ENCODE assay signal across 17 cellular contexts in genomic region chr7:74063646-74064045, GRCh38. TPM values are rescaled to one million over a fixed set of nuclear protein-coding genes. Genes with fewer than 3 reads are reported as not detected.
"Had no signal": no experiment of that assay in that cellular context is flagged by ENCODE, and none has a peak within 500 bp of the region (broad histone marks: within the 10 kb centered on the region; RNA-seq: fewer than 3 reads in every experiment).

No MANE protein-coding gene starts in this region.

- FAIRE-seq: frontal cortex had no signal

- H3K9me3 Mint-ChIP-seq: activated CD4-positive, alpha-beta T cell treated with anti-CD3 and anti-CD28 coated beads, Interleukin-2, amount 10 ng/mL, durations not matched to agents 24 days and 14 days; activated naive CD8-positive, alpha-beta T cell treated with anti-CD3 and anti-CD28 coated beads, Interleukin-2, amount 10 ng/mL, durations not matched to agents 7 days and 5 days; stimulated activated naive B cell treated with anti-CD40 and anti-IgM and Interleukin-4, amounts not matched to agents 10 μg/mL and 1 μg/mL and 100 μg/mL, for 72 hours; type B pancreatic cell had no signal

- H3K4me3 ChIP-seq: heart left ventricle, lung had no signal

- H3K27ac Mint-ChIP-seq: activated CD4-positive, alpha-beta T cell treated with anti-CD3 and anti-CD28 coated beads, Interleukin-2, amount 10 ng/mL, durations not matched to agents 24 days and 14 days; activated naive CD8-positive, alpha-beta T cell treated with anti-CD3 and anti-CD28 coated beads, Interleukin-2, amount 10 ng/mL, durations not matched to agents 7 days and 5 days; stimulated activated naive B cell treated with anti-CD40 and anti-IgM and Interleukin-4, amounts not matched to agents 10 μg/mL and 1 μg/mL and 100 μg/mL, for 72 hours; type B pancreatic cell had no signal

- H3K36me3 Mint-ChIP-seq: activated naive CD8-positive, alpha-beta T cell treated with anti-CD3 and anti-CD28 coated beads, Interleukin-2, amount 10 ng/mL, durations not matched to agents 7 days and 5 days; stimulated activated naive B cell treated with anti-CD40 and anti-IgM and Interleukin-4, amounts not matched to agents 10 μg/mL and 1 μg/mL and 100 μg/mL, for 72 hours; type B pancreatic cell had no signal

- DNase-seq: activated CD4-positive, alpha-beta T cell treated with anti-CD3 and anti-CD28 coated beads, Interleukin-2, amount 10 ng/mL, durations not matched to agents 24 days and 14 days; activated CD4-positive, CD25-positive, alpha-beta regulatory T cell; activated CD8-positive, alpha-beta T cell treated with anti-CD3 and anti-CD28 coated beads, Interleukin-2, amount 10 ng/mL, durations not matched to agents 7 days and 5 days; activated naive CD4-positive, alpha-beta T cell; activated naive CD8-positive, alpha-beta T cell treated with anti-CD3 and anti-CD28 coated beads, Interleukin-2, amount 10 ng/mL, durations not matched to agents 7 days and 5 days; cerebellar nuclear complex; dermis blood vessel endothelial cell; left colon; midbrain; stimulated activated CD4-positive, alpha-beta T cell treated with anti-CD3 and anti-CD28 coated beads, Interleukin-2, amount 100 ng/mL, for 48 hours; stimulated activated naive B cell treated with anti-CD40 and anti-IgM and Interleukin-4, amounts not matched to agents 10 μg/mL and 1 μg/mL and 100 μg/mL, for 72 hours; T-helper 2 cell had no signal

- H3K27me3 ChIP-seq: heart left ventricle had no signal

- H3K27ac ChIP-seq: epithelial cell of prostate had no signal

- H3K4me3 Mint-ChIP-seq: activated CD4-positive, alpha-beta T cell treated with anti-CD3 and anti-CD28 coated beads, Interleukin-2, amount 10 ng/mL, durations not matched to agents 24 days and 14 days; activated CD8-positive, alpha-beta T cell treated with anti-CD3 and anti-CD28 coated beads, Interleukin-2, amount 10 ng/mL, durations not matched to agents 7 days and 5 days; activated naive CD8-positive, alpha-beta T cell treated with anti-CD3 and anti-CD28 coated beads, Interleukin-2, amount 10 ng/mL, durations not matched to agents 7 days and 5 days; stimulated activated naive B cell treated with anti-CD40 and anti-IgM and Interleukin-4, amounts not matched to agents 10 μg/mL and 1 μg/mL and 100 μg/mL, for 72 hours; type B pancreatic cell had no signal

- H3K9me3 ChIP-seq: heart left ventricle had no signal

- ATAC-seq: activated CD8-positive, alpha-beta T cell treated with anti-CD3 and anti-CD28 coated beads, Interleukin-2, amount 10 ng/mL, durations not matched to agents 7 days and 5 days; heart left ventricle; left colon; stimulated activated naive B cell treated with anti-CD40 and anti-IgM and Interleukin-4, amounts not matched to agents 10 μg/mL and 1 μg/mL and 100 μg/mL, for 72 hours had no signal

- H3K27me3 Mint-ChIP-seq: activated CD4-positive, alpha-beta T cell treated with anti-CD3 and anti-CD28 coated beads, Interleukin-2, amount 10 ng/mL, durations not matched to agents 24 days and 14 days; activated naive CD8-positive, alpha-beta T cell treated with anti-CD3 and anti-CD28 coated beads, Interleukin-2, amount 10 ng/mL, durations not matched to agents 7 days and 5 days; stimulated activated naive B cell treated with anti-CD40 and anti-IgM and Interleukin-4, amounts not matched to agents 10 μg/mL and 1 μg/mL and 100 μg/mL, for 72 hours had no signal

RNA-seq across cellular contexts. Expression of gene ELN, which starts 35.7 kb away (rescaled TPM):
- total RNA-seq: activated CD4-positive, alpha-beta T cell treated with anti-CD3 and anti-CD28 coated beads, Interleukin-2, amount 10 ng/mL, durations not matched to agents 24 days and 14 days; activated CD8-positive, alpha-beta T cell treated with anti-CD3 and anti-CD28 coated beads, Interleukin-2, amount 10 ng/mL, durations not matched to agents 7 days and 5 days; activated naive CD8-positive, alpha-beta T cell treated with anti-CD3 and anti-CD28 coated beads, Interleukin-2, amount 10 ng/mL, durations not matched to agents 7 days and 5 days had no signal
